In the genomic region with DNA sequence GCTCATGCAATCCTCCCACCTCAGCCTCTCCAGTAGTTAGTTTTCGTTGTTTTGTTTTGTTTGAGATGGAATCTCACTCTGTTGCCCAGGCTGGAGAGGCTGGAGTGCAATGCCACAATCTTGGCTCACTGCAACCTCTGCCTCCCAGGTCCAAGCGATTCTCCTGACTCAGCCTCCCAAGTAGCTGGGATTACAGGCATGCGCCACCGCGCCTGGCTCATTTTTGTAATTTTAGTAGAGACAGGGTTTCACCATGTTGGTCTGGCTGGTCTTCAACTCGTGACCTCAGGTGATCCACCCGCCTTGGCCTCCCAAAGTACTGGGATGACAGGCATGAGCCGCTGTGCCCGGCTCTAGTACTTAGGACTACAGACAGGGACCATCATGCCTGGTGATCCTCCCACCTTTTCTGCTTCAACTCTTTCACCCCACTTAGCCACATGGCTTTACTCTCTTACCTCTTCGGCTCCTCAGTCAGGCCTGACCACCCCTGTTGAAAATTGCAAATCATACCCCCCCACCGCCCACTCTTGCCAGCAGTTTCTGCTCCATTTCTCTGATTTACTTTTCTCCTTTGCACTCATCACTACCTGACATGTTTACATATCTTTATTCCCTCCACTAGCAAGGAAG, we compare ENCODE assay signal across 14 cellular contexts.
DNase-seq lines count a peak whose midpoint lies in the region; ATAC-seq and TF ChIP-seq lines count a peak whose summit lies in the region.
"Had no signal": no experiment of that assay in that cellular context is flagged by ENCODE, and none has a peak within 500 bp of the region (broad histone marks: within the 10 kb centered on the region; RNA-seq: fewer than 3 reads in every experiment).

No MANE protein-coding gene starts in this region.

- H3K9me3 Mint-ChIP-seq in activated T-cell treated with anti-CD3 and anti-CD28 coated beads, Interleukin-2, amount 50 U/mL, for 24 hours = no peaks in the 10 kb centered on the region
- no peaks in the 10 kb centered on the region for H3K9me3 Mint-ChIP-seq in HFFc6
- no peaks in the 10 kb centered on the region for H3K9me3 Mint-ChIP-seq in endothelial cell (ENCODE audit: unreplicated experiment)
- H3K9me3 Mint-ChIP-seq in stimulated activated effector memory CD8-positive, alpha-beta T cell treated with anti-CD3 and anti-CD28 coated beads, Interleukin-12 subunit alpha, Interleukin-12 subunit beta, amount 100 ng/mL, for 72 hours = no peaks in the 10 kb centered on the region

- no peak overlapping the region for H3K27ac Mint-ChIP-seq in activated T-cell treated with anti-CD3 and anti-CD28 coated beads, Interleukin-2, amount 50 U/mL, for 24 hours
- H3K27ac Mint-ChIP-seq in HFFc6 = peak overlapping the region; percentile 59; the same call in 1 of the 2 replicates
- no peak overlapping the region for H3K27ac Mint-ChIP-seq in endothelial cell (ENCODE audit: unreplicated experiment)
- H3K27ac Mint-ChIP-seq in stimulated activated effector memory CD8-positive, alpha-beta T cell treated with anti-CD3 and anti-CD28 coated beads, Interleukin-12 subunit alpha, Interleukin-12 subunit beta, amount 100 ng/mL, for 72 hours = peak overlapping the region; percentile 82

- no peak overlapping the region for H3K4me3 ChIP-seq in foreskin fibroblast (ENCODE audit: low read depth in 1 of 2, low read length in 2 of 2)
- H3K4me3 ChIP-seq: hepatocyte, MG63 had no signal

- no peaks in the 10 kb centered on the region for H3K27me3 Mint-ChIP-seq in activated T-cell treated with anti-CD3 and anti-CD28 coated beads, Interleukin-2, amount 50 U/mL, for 24 hours
- peaks cover 13% of the 10 kb centered on the region for H3K27me3 Mint-ChIP-seq in HFFc6 (ENCODE audit: insufficient read depth)
- peaks cover 15% of the 10 kb centered on the region for H3K27me3 Mint-ChIP-seq in endothelial cell (ENCODE audit: unreplicated experiment)

- no peak for DNase-seq in activated T-cell treated with anti-CD3 and anti-CD28 coated beads, Interleukin-2, amount 50 U/mL, for 24 hours
- no peak for DNase-seq in activated T-cell treated with anti-CD3 and anti-CD28 coated beads, Interleukin-2, amount 50 U/mL, for 48 hours
- DNase-seq in HFFc6 (no peak), endothelial cell (ENCODE audit: low spot score) (no peak), occipital lobe (lab: John Stamatoyannopoulos, UW) (no peak), foreskin fibroblast (no peak)
- DNase-seq in stimulated activated effector memory CD8-positive, alpha-beta T cell treated with anti-CD3 and anti-CD28 coated beads, Interleukin-12 subunit alpha, Interleukin-12 subunit beta, amount 100 ng/mL, for 72 hours (ENCODE audit: low spot score in 2 of 2) = no peak
- DNase-seq: activated CD8-positive, alpha-beta memory T cell treated with anti-CD3 and anti-CD28 coated beads, Interleukin-2, amount 50 U/mL, for 48 hours; left cardiac atrium; MG63; NCI-H187; NCI-H510A had no signal

- H3K4me1 Mint-ChIP-seq in activated T-cell treated with anti-CD3 and anti-CD28 coated beads, Interleukin-2, amount 50 U/mL, for 24 hours (ENCODE audit: low read depth) = peaks cover 31% of the 10 kb centered on the region
- peaks cover 25% of the 10 kb centered on the region for H3K4me1 Mint-ChIP-seq in HFFc6 (ENCODE audit: low read depth)
- H3K4me1 Mint-ChIP-seq in endothelial cell (ENCODE audit: unreplicated experiment) = peaks cover 24% of the 10 kb centered on the region
- H3K4me1 Mint-ChIP-seq in stimulated activated effector memory CD8-positive, alpha-beta T cell treated with anti-CD3 and anti-CD28 coated beads, Interleukin-12 subunit alpha, Interleukin-12 subunit beta, amount 100 ng/mL, for 72 hours = peaks cover 23% of the 10 kb centered on the region

- peak overlapping the region; percentile 15 for H3K4me3 Mint-ChIP-seq in activated T-cell treated with anti-CD3 and anti-CD28 coated beads, Interleukin-2, amount 50 U/mL, for 24 hours
- H3K4me3 Mint-ChIP-seq in HFFc6 (0 out of 2 replicates have a peak overlapping the region, but pooled peaks have one; percentile 26), endothelial cell (ENCODE audit: unreplicated experiment) (peak overlapping the region; percentile 59)
- H3K4me3 Mint-ChIP-seq in stimulated activated effector memory CD8-positive, alpha-beta T cell treated with anti-CD3 and anti-CD28 coated beads, Interleukin-12 subunit alpha, Interleukin-12 subunit beta, amount 100 ng/mL, for 72 hours = peak overlapping the region; percentile 77

- TF ChIP-seq CTCF in HFFc6 (IDR thresholded peaks at IDR 0.05) (no peak), endothelial cell (IDR thresholded peaks at IDR 0.05; ENCODE audit: unreplicated experiment) (no peak), foreskin fibroblast (IDR thresholded peaks at IDR 0.05; ENCODE audit: low read depth, low read length) (no peak)

- ATAC-seq in stimulated activated effector memory CD8-positive, alpha-beta T cell treated with anti-CD3 and anti-CD28 coated beads, Interleukin-12 subunit alpha, Interleukin-12 subunit beta, amount 100 ng/mL, for 72 hours = no peak
- ATAC-seq in HG03135 (IDR thresholded peaks at IDR 0.05; ENCODE audit: unreplicated experiment) = no peak

- H3K36me3 Mint-ChIP-seq in activated T-cell treated with anti-CD3 and anti-CD28 coated beads, Interleukin-2, amount 50 U/mL, for 24 hours (ENCODE audit: low read depth) = peaks cover 6% of the 10 kb centered on the region
- H3K36me3 Mint-ChIP-seq in HFFc6 (ENCODE audit: low read depth) = no peaks in the 10 kb centered on the region
- peaks cover 9% of the 10 kb centered on the region for H3K36me3 Mint-ChIP-seq in endothelial cell (ENCODE audit: low read depth, unreplicated experiment)
- H3K36me3 Mint-ChIP-seq in stimulated activated effector memory CD8-positive, alpha-beta T cell treated with anti-CD3 and anti-CD28 coated beads, Interleukin-12 subunit alpha, Interleukin-12 subunit beta, amount 100 ng/mL, for 72 hours = no peaks in the 10 kb centered on the region

Comparison
In these comparisons a context has a peak if more than half of its experiments do, and no peak if none do; other contexts are left out.
1. H3K27ac Mint-ChIP-seq: peak in HFFc6 (single experiment) and stimulated activated effector memory CD8-positive, alpha-beta T cell treated with anti-CD3 and anti-CD28 coated beads, Interleukin-12 subunit alpha, Interleukin-12 subunit beta, amount 100 ng/mL, for 72 hours (single experiment); none in activated T-cell treated with anti-CD3 and anti-CD28 coated beads, Interleukin-2, amount 50 U/mL, for 24 hours (single experiment) and endothelial cell (single experiment).
2. H3K4me3 Mint-ChIP-seq: peak in every context shown above with its lines; median percentile 77 in stimulated activated effector memory CD8-positive, alpha-beta T cell treated with anti-CD3 and anti-CD28 coated beads, Interleukin-12 subunit alpha, Interleukin-12 subunit beta, amount 100 ng/mL, for 72 hours; 59 in endothelial cell; 26 in HFFc6; 15 in activated T-cell treated with anti-CD3 and anti-CD28 coated beads, Interleukin-2, amount 50 U/mL, for 24 hours.